Comparison of ENCODE assay signal across 8 cellular contexts in the genomic region with DNA sequence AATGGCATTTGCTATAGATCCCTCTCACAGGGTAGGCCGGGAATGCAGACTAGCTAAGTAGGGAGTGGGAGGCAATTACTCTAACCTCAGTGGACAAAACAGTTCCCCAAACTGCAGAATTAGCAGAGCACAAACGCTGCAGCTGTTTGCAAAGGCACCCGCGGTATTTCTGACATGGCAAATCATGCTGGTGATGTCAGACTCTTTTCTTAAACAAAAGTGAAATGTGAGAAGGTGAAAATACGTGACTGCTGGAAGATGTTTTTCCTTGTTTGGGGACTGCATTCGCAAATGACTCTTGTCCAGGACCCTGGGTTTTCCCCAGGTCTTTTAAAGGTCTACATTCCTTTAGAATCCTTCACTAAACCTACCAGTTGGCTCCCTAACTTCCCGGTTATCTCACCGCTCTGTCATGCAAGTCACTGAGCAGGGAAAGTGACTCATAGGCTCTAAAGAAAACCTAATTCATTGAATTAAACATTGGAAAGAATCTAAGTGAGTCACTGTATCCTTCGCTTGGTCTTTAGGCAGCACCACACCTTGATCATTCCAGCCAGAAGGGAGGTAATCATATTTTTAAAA.
DNase-seq lines count a peak whose midpoint lies in the region; ATAC-seq and TF ChIP-seq lines count a peak whose summit lies in the region.

No MANE protein-coding gene starts in this region.

- intact Hi-C loops in transverse colon (cut with DNase I; ENCODE audit: low total_unique reads): no loop called here

- DNase-seq in NB4 (ENCODE audit: low read depth): peak; percentile 72
- DNase-seq in T47D (ENCODE audit: low read depth in 1 of 2, low spot score in 1 of 2): peak; percentile 52 to 63
- peak; percentile 99 for DNase-seq in kidney glomerular epithelial cell (lab: John Stamatoyannopoulos, UW)
- DNase-seq in transverse colon: peak; percentile 12
- no peak for DNase-seq in NCI-H345 (lab: John Stamatoyannopoulos, UW)

- no peak for TF ChIP-seq CTCF in NB4 (IDR thresholded peaks at IDR 0.05; ENCODE audit: low read depth, low read length)
- no peak for TF ChIP-seq CTCF in transverse colon (IDR thresholded peaks at IDR 0.05)

- peak; percentile 66 for ATAC-seq in GM18511 (IDR thresholded peaks at IDR 0.05; ENCODE audit: unreplicated experiment)
- no peak for ATAC-seq in HG03135 (IDR thresholded peaks at IDR 0.05; ENCODE audit: unreplicated experiment)
- no peak for ATAC-seq in HG03571 (IDR thresholded peaks at IDR 0.05; ENCODE audit: unreplicated experiment)

- H3K27ac ChIP-seq in transverse colon: peak overlapping the region; percentile 48 to 65 (median 56)

- TF ChIP-seq EP300 in transverse colon (IDR thresholded peaks at IDR 0.05; ENCODE audit: low read depth): no peak

- H3K4me3 ChIP-seq in NB4 (ENCODE audit: low read depth, low read length) (peak overlapping the region; percentile 32), transverse colon (no peak overlapping the region)

- peaks cover 0 to 16% (median 6%) of the 10 kb centered on the region in 4 donors for H3K4me1 ChIP-seq in transverse colon

- 6 to 18% methylated on average over 4 to 9 of the region's 9 CpGs for WGBS in transverse colon (ENCODE audit: low coverage in 1 of 2), 2 donors

- no peak for TF ChIP-seq POLR2A in NB4 (IDR thresholded peaks at IDR 0.05; ENCODE audit: extremely low read depth, insufficient read length)
- no peak for TF ChIP-seq POLR2A in transverse colon (IDR thresholded peaks at IDR 0.05)

- H3K9me3 ChIP-seq in transverse colon: no peaks in the 10 kb centered on the region

- H3K36me3 ChIP-seq in transverse colon: no peaks in the 10 kb centered on the region

- in situ Hi-C loops in T47D (cut with HindIII; ENCODE audit: low pct_unique_long_range_greater_than_20kb, low sequenced_read_pairs) (no loop called here), transverse colon (cut with MboI; ENCODE audit: low pct_ligation_motif_present in 1 of 4, low pct_unique_long_range_greater_than_20kb in 1 of 4, low sequenced_read_pairs in 3 of 4) (no loop called here)

- no peaks in the 10 kb centered on the region for H3K27me3 ChIP-seq in transverse colon
